ENCODE assay signal across 1 cellular context in the genomic region with DNA sequence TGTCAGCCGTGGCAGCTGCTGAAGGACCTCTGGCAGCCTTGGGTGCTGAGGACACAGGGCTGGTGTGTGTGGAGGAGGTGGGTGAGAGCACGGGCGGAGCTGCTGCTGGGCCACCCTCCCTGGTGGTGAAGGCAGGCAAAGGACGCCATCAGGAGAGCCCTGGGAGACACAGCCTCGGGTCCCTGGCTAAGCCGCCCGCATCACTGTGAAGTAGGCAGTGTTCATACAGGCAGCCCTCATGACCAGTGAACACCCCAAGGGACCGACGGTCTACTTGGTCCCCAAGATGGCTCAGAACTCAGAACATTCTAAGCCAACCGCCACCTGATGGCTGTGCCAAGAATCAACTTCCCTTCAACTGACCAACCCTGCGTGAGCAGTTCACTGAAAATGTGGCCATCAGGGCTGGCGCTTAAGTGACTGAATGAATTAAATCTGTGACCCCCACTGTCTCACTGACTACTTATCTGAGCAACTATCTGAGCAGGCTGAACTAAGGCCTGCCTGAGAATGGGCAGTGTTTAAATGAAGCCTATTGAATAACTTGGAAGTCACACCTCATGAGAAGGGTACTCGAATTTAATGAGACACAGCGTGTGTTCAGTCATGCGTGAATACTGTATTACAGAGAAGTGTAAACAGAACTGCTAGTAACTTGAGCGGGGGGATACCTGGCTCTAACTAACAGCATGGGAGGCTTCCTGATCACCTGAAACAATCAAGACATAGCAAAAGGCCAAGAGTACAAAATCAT.
TF ChIP-seq lines count a peak whose summit lies in the region.

No MANE protein-coding gene starts in this region.

TF ChIP-seq in K562, 482 proteins besides CTCF, POLR2A, EP300 and RAD21 (continued from another document):
- 0 out of 2 replicates have a peak, but pooled peaks have one; percentile 24 for TF ChIP-seq HMBOX1 (IDR thresholded peaks at IDR 0.05)
- TF ChIP-seq, protein P1, sequence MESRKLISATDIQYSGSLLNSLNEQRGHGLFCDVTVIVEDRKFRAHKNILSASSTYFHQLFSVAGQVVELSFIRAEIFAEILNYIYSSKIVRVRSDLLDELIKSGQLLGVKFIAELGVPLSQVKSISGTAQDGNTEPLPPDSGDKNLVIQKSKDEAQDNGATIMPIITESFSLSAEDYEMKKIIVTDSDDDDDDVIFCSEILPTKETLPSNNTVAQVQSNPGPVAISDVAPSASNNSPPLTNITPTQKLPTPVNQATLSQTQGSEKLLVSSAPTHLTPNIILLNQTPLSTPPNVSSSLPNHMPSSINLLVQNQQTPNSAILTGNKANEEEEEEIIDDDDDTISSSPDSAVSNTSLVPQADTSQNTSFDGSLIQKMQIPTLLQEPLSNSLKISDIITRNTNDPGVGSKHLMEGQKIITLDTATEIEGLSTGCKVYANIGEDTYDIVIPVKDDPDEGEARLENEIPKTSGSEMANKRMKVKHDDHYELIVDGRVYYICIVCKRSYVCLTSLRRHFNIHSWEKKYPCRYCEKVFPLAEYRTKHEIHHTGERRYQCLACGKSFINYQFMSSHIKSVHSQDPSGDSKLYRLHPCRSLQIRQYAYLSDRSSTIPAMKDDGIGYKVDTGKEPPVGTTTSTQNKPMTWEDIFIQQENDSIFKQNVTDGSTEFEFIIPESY (CRISPR knock-in tag; IDR thresholded peaks at IDR 0.05) = peak; percentile 62; the same call in 1 of the 2 replicates
- TF ChIP-seq, protein P2, sequence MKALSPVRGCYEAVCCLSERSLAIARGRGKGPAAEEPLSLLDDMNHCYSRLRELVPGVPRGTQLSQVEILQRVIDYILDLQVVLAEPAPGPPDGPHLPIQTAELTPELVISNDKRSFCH (CRISPR knock-in tag; IDR thresholded peaks at IDR 0.05) = no peak
- TF ChIP-seq, protein P2 (tag; IDR thresholded peaks at IDR 0.05) = 0 out of 2 replicates have a peak, but pooled peaks have one; percentile 24
